ENCODE assay signal across 22 cellular contexts in the genomic region with DNA sequence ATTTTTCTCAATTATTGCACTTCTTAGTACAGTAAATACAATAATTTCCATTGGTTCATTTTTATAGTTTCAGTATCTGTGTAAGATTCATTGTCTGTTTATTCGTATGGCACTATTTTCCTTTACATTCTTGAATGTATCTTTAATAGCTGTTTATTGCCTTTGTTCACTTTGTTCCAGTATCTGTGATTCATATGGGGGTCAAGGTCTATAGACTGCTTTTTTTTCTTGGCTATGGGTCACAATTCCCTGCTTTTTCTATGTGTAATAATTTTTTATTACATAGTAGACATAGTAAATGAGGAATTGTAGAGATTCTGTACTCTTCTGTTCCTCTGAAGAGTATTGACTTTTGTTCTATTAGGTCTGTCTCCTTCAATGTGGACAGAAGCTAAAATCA. TPM values are rescaled to one million over a fixed set of nuclear protein-coding genes. Genes with fewer than 3 reads are reported as not detected.
DNase-seq lines count a peak whose midpoint lies in the region; ATAC-seq, FAIRE-seq and TF ChIP-seq lines count a peak whose summit lies in the region.
"Had no signal": no experiment of that assay in that cellular context is flagged by ENCODE, and none has a peak within 500 bp of the region (broad histone marks: within the 10 kb centered on the region; RNA-seq: fewer than 3 reads in every experiment).

No MANE protein-coding gene starts in this region.

- POLR2A ChIA-PET in PC-3 (lab: Charles Lee; ENCODE audit: unreplicated experiment) = no interaction called here
- POLR2A ChIA-PET in endothelial cell of umbilical vein (lab: Charles Lee) = no interaction called here
- POLR2A ChIA-PET in PC-9 (lab: Charles Lee; ENCODE audit: unreplicated experiment) = no interaction called here

- FAIRE-seq in endothelial cell of umbilical vein (lab: Jason Lieb, UNC) = no peak
- FAIRE-seq: GM12891, GM18507, H54 had no signal

- no peak overlapping the region for H3K4me3 ChIP-seq in PC-3 (ENCODE audit: low read length)
- no peak overlapping the region for H3K4me3 ChIP-seq in endothelial cell of umbilical vein (replicated peaks in 1 of 3; ENCODE audit: insufficient read depth in 1 of 3, low read depth in 1 of 3, low read length in 3 of 3)
- H3K4me3 ChIP-seq in skeletal muscle cell (ENCODE audit: low read depth, low read length) = no peak overlapping the region
- H3K4me3 ChIP-seq in PC-9 = no peak overlapping the region
- H3K4me3 ChIP-seq: HAP-1 had no signal

- no peaks in the 10 kb centered on the region for H3K9me3 ChIP-seq in PC-3 (ENCODE audit: low read length)
- H3K9me3 ChIP-seq in endothelial cell of umbilical vein (replicated peaks; ENCODE audit: control insufficient read depth, insufficient read depth, low read length) = no peaks in the 10 kb centered on the region
- peaks cover 2% of the 10 kb centered on the region; the same call in 1 of the 2 replicates for H3K9me3 ChIP-seq in PC-9 (ENCODE audit: insufficient read depth, low read depth)
- H3K9me3 ChIP-seq: HAP-1 had no signal

- H2AFZ ChIP-seq in PC-3 (ENCODE audit: low read length) = no peak overlapping the region
- H2AFZ ChIP-seq in endothelial cell of umbilical vein (ENCODE audit: low read depth, low read length) = no peak overlapping the region
- H2AFZ ChIP-seq in PC-9 = no peak overlapping the region

- dilution Hi-C loops in endothelial cell of umbilical vein (cut with MboI; ENCODE audit: extremely low pct_ligation_motif_present, low sequenced_read_pairs) = no loop called here

- no TSS peak for BruUV-seq in PC-3 (replicated peaks; lab: Mats Ljungman, UMichigan)
- no TSS peak for BruUV-seq in endothelial cell of umbilical vein (replicated peaks; lab: Mats Ljungman, UMichigan)
- no TSS peak for BruUV-seq in PC-9 (replicated peaks; lab: Mats Ljungman, UMichigan)

- ATAC-seq in PC-3 = peak; percentile 67

- intact Hi-C loops in PC-3 (cut with micrococcal nuclease) (no loop called here), endothelial cell of umbilical vein (cut with micrococcal nuclease) (loop anchor here (2.0 kb wide), 1 partner anchor 77 kb away; the partner anchor contains the start of gene STT3A), PC-9 (cut with micrococcal nuclease; ENCODE audit: unreplicated experiment) (no loop called here)

- no peak overlapping the region for H3K9ac ChIP-seq in PC-3 (ENCODE audit: low read length)
- H3K9ac ChIP-seq in endothelial cell of umbilical vein (replicated peaks; ENCODE audit: extremely low read depth, insufficient read depth, low read length) = no peak overlapping the region

- no peaks in the 10 kb centered on the region for H4K20me1 ChIP-seq in PC-3 (ENCODE audit: low read length)
- no peaks in the 10 kb centered on the region for H4K20me1 ChIP-seq in endothelial cell of umbilical vein (replicated peaks; ENCODE audit: control insufficient read depth, extremely low read depth, insufficient read depth, low read length)
- H4K20me1 ChIP-seq in PC-9 (ENCODE audit: insufficient read depth) = no peaks in the 10 kb centered on the region

- CTCF ChIA-PET in PC-3 (lab: Charles Lee) = no interaction called here
- CTCF ChIA-PET in endothelial cell of umbilical vein (lab: Charles Lee) = interaction anchor here (0.8 to 4.2 kb wide), 5 partner anchors 10 to 54 kb away, joined by 3 to 36 read pairs (median 6); partner anchors contain the start of genes ACRV1 and CHEK1
- CTCF ChIA-PET in PC-9 (lab: Charles Lee) = no interaction called here

- H3F3A ChIP-seq in PC-3 (ENCODE audit: low read length, unreplicated experiment) (no peaks in the 10 kb centered on the region), PC-9 (ENCODE audit: insufficient read depth, low read depth) (no peaks in the 10 kb centered on the region)

- no peak for TF ChIP-seq CTCF in PC-3 (conservative IDR thresholded peaks at IDR 0.05; ENCODE audit: low read depth, low read length)
- TF ChIP-seq CTCF in endothelial cell of umbilical vein (IDR thresholded peaks at IDR 0.05; ENCODE audit: extremely low read depth in 1 of 2, insufficient read depth in 1 of 2, low read depth in 1 of 2, low read length in 2 of 2) = no peak
- no peak for TF ChIP-seq CTCF in PC-9 (conservative IDR thresholded peaks at IDR 0.05)

- H3K9me2 ChIP-seq in PC-3 (replicated peaks; ENCODE audit: low read length) (no peaks in the 10 kb centered on the region), PC-9 (ENCODE audit: insufficient read depth) (no peaks in the 10 kb centered on the region)

- H3K27ac ChIP-seq in PC-3 (ENCODE audit: low read length) (no peak overlapping the region), endothelial cell of umbilical vein (ENCODE audit: insufficient read depth, low read depth, low read length) (peak overlapping the region; percentile 30), PC-9 (no peak overlapping the region)

- H3K79me2 ChIP-seq in PC-3 (ENCODE audit: low read length) = no peaks in the 10 kb centered on the region
- H3K79me2 ChIP-seq in endothelial cell of umbilical vein (ENCODE audit: control insufficient read depth, insufficient read depth, low read length) = peaks cover 10% of the 10 kb centered on the region
- H3K79me2 ChIP-seq in PC-9 (ENCODE audit: low read depth) = no peaks in the 10 kb centered on the region

- no peak for DNase-seq in PC-3
- peak; percentile 62 for DNase-seq in endothelial cell of umbilical vein (ENCODE audit: low read depth, low spot score)
- DNase-seq in skeletal muscle cell (ENCODE audit: low read depth) = peak; percentile 4
- DNase-seq in inferior parietal cortex (ENCODE audit: extremely low spot score) = no peak
- no peak for DNase-seq in NCI-H2081 treated with DMSO at 0.1 percent for 48 hours (lab: John Stamatoyannopoulos, UW)
- no peak for DNase-seq in PC-9
- DNase-seq: C1 segment of cervical spinal cord; Calu3; CD4-positive, alpha-beta memory T cell; COR-L47; DMS53; GF-D8; GOT3; HFFc6 had no signal

- peaks cover 3% of the 10 kb centered on the region for H3K9me1 ChIP-seq in endothelial cell of umbilical vein (replicated peaks; ENCODE audit: control insufficient read depth, extremely low read depth, insufficient read depth, low read length)

- TF ChIP-seq POLR2A in endothelial cell of umbilical vein (IDR thresholded peaks at IDR 0.05; ENCODE audit: low read depth, low read length) = no peak

- H3K27me3 ChIP-seq in PC-3 (ENCODE audit: low read length) (no peaks in the 10 kb centered on the region), endothelial cell of umbilical vein (ENCODE audit: control insufficient read depth in 2 of 2, insufficient read depth in 2 of 2, low read length in 2 of 2) (no peaks in the 10 kb centered on the region), PC-9 (ENCODE audit: insufficient read depth, low read depth) (no peaks in the 10 kb centered on the region)

- H3K4me1 ChIP-seq in PC-3 (ENCODE audit: insufficient read depth, low read length) (no peaks in the 10 kb centered on the region), endothelial cell of umbilical vein (ENCODE audit: control insufficient read depth, extremely low read depth, insufficient read depth, low read length) (peaks cover 47% of the 10 kb centered on the region), PC-9 (replicated peaks; ENCODE audit: insufficient read depth) (no peaks in the 10 kb centered on the region)
- H3K4me1 ChIP-seq: HAP-1 had no signal

- H3K4me2 ChIP-seq in PC-3 (ENCODE audit: low read length) (no peak overlapping the region), endothelial cell of umbilical vein (ENCODE audit: insufficient read depth, low read length) (peak overlapping the region; percentile 21), PC-9 (no peak overlapping the region)

- 0 out of 2 replicates have a peak, but pooled peaks cover 4% of the 10 kb centered on the region for H3K36me3 ChIP-seq in PC-3 (ENCODE audit: low read depth, low read length)
- H3K36me3 ChIP-seq in endothelial cell of umbilical vein (ENCODE audit: control insufficient read depth in 2 of 2, extremely low read depth in 1 of 2, insufficient read depth in 2 of 2, low read length in 2 of 2) = no peaks in the 10 kb centered on the region
- peaks cover 6% of the 10 kb centered on the region; the same call in 1 of the 2 replicates for H3K36me3 ChIP-seq in PC-9 (ENCODE audit: low read depth)

TF ChIP-seq in endothelial cell of umbilical vein, 7 proteins besides CTCF, POLR2A, EP300 and RAD21:
- no peak for TF ChIP-seq MAX (IDR thresholded peaks at IDR 0.05; ENCODE audit: insufficient read depth, insufficient read length)
- peak; percentile 32 for TF ChIP-seq JUN (IDR thresholded peaks at IDR 0.05; ENCODE audit: borderline replicate concordance, insufficient read depth, insufficient read length, low read depth)
- TF ChIP-seq FOS (IDR thresholded peaks at IDR 0.05; ENCODE audit: borderline replicate concordance, insufficient read depth, low read length) = peak; percentile 30
- no peak for TF ChIP-seq POLR2AphosphoS5 (IDR thresholded peaks at IDR 0.05; ENCODE audit: insufficient read depth, low read depth, low read length)
TF ChIP-seq in endothelial cell of umbilical vein: peak in this region for 2.

RNA-seq across cellular contexts. Expression of gene ACRV1, which starts 10.5 kb away (rescaled TPM):
- total RNA-seq in PC-3 (2014; rRNA removed) = not detected in 2 replicates
- not detected in 2 replicates for total RNA-seq in endothelial cell of umbilical vein
- polyA plus RNA-seq in endothelial cell of umbilical vein = not detected in 2 replicates
- polyA plus RNA-seq in endothelial cell of umbilical vein (2011; cell fraction: cytosol; rRNA removed) = 0.07 TPM in 1 of 2 replicates, not detected in the other
- 0.07 and 0.14 TPM in 2 replicates for polyA plus RNA-seq in endothelial cell of umbilical vein (2011; cell fraction: nucleus; rRNA removed)
- 0.20 and 0.67 TPM in 2 replicates for polyA plus RNA-seq in endothelial cell of umbilical vein (2012)
- polyA minus RNA-seq in endothelial cell of umbilical vein = not detected in 2 replicates
- polyA minus RNA-seq in endothelial cell of umbilical vein (2011; cell fraction: cytosol; rRNA and poly(A)+ RNA removed) = not detected
- not detected in 2 replicates for polyA minus RNA-seq in endothelial cell of umbilical vein (2011; cell fraction: nucleus; rRNA and poly(A)+ RNA removed)
- not detected in 2 replicates for total RNA-seq in PC-9 (2021)
- total RNA-seq: A172; A673; Calu3; CD4-positive, alpha-beta memory T cell; Daoy; G401; HFFc6 had no signal
- polyA plus RNA-seq: CD4-positive, alpha-beta memory T cell had no signal

RNA-seq across cellular contexts. Expression of gene CHEK1, which starts 45.2 kb away (rescaled TPM):
- total RNA-seq in PC-3 (2014; rRNA removed) (49.8 and 64.7 TPM in 2 replicates), endothelial cell of umbilical vein (55.6 and 66.1 TPM in 2 replicates), PC-9 (2021) (36.5 and 39.8 TPM in 2 replicates)
- polyA plus RNA-seq in endothelial cell of umbilical vein = 11.8 and 15.0 TPM in 2 replicates
- polyA plus RNA-seq in endothelial cell of umbilical vein (2011; cell fraction: cytosol; rRNA removed) = 22.5 and 26.7 TPM in 2 replicates
- polyA plus RNA-seq in endothelial cell of umbilical vein (2011; cell fraction: nucleus; rRNA removed) = 23.5 and 38.8 TPM in 2 replicates
- polyA plus RNA-seq in endothelial cell of umbilical vein (2012) = 34.3 and 57.9 TPM in 2 replicates
- 23.3 and 25.5 TPM in 2 replicates for polyA minus RNA-seq in endothelial cell of umbilical vein
- polyA minus RNA-seq in endothelial cell of umbilical vein (2011; cell fraction: cytosol; rRNA and poly(A)+ RNA removed) = 19.6 TPM
- polyA minus RNA-seq in endothelial cell of umbilical vein (2011; cell fraction: nucleus; rRNA and poly(A)+ RNA removed) = 38.6 and 58.6 TPM in 2 replicates

Comparison
In these comparisons a context has a peak if more than half of its experiments do, and no peak if none do; other contexts are left out.
1. DNase-seq: peak in endothelial cell of umbilical vein (single experiment) and skeletal muscle cell (single experiment); none in PC-3 (single experiment), inferior parietal cortex (single experiment), NCI-H2081 treated with DMSO at 0.1 percent for 48 hours (single experiment) and PC-9 (0 of 2).